ENCODE assay signal across 17 cellular contexts in the genomic region with DNA sequence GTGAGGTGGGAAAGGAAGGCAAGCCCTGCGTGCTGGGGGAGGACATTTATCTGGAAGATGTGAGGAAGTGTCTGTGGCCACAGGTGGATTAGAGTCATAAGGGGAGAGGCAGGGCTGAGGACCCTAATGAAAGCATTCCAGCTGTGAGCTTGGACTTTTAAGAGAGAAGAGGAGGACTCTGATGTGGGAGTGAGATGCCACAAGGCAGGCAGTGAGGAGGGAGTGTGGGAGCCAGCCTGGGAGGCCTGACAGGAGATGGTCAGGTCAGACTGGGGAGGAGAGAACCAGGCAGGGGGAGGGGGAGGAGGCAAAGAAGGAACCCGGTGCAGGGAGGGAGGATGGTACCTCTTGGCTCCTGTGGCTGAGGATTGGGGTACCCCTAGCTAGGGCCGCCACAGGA. TPM values are rescaled to one million over a fixed set of nuclear protein-coding genes. Genes with fewer than 3 reads are reported as not detected.
A peak's percentile ranks its signal among the peaks of the same experiment; 100 is the strongest.
DNase-seq lines count a peak whose midpoint lies in the region; ATAC-seq, FAIRE-seq and TF ChIP-seq lines count a peak whose summit lies in the region.
"Had no signal": no experiment of that assay in that cellular context is flagged by ENCODE, and none has a peak within 500 bp of the region (broad histone marks: within the 10 kb centered on the region; RNA-seq: fewer than 3 reads in every experiment).

No MANE protein-coding gene starts in this region.

- peaks cover 85% of the 10 kb centered on the region for H3K36me3 Mint-ChIP-seq in activated T-helper 17 cell treated with anti-CD3 and anti-CD28 coated beads, Interleukin-2, amount 50 U/mL, for 72 hours (ENCODE audit: low read depth)

- WGBS in stomach, 5 donors: 72 to 83% (median 75%) methylated on average over 3 of the region's 3 CpGs

- TF ChIP-seq EP300 in stomach (IDR thresholded peaks at IDR 0.05): no peak

- H3K27ac Mint-ChIP-seq in activated T-helper 17 cell treated with anti-CD3 and anti-CD28 coated beads, Interleukin-2, amount 50 U/mL, for 72 hours: peak overlapping the region; percentile 82
- peak overlapping the region; percentile 81 to 83 for H3K27ac Mint-ChIP-seq in stimulated activated naive CD8-positive, alpha-beta T cell treated with anti-CD3 and anti-CD28 coated beads, Interleukin-15, amount 100 ng/mL, for 72 hours
- H3K27ac Mint-ChIP-seq: nephron progenitor cell had no signal

- H3K4me3 ChIP-seq in right atrium auricular region (no peak overlapping the region), stomach (no peak overlapping the region)
- H3K4me3 ChIP-seq: gastroesophageal sphincter, lung had no signal

- no peak for DNase-seq in Right ventricle myocardium superior
- DNase-seq in cardiac septum (ENCODE audit: low spot score): no peak
- DNase-seq in right atrium auricular region (ENCODE audit: low spot score): no peak
- DNase-seq in stimulated activated naive CD8-positive, alpha-beta T cell treated with anti-CD3 and anti-CD28 coated beads, Interleukin-15, amount 100 ng/mL, for 72 hours: no peak
- no peak for DNase-seq in Ammon's horn (ENCODE audit: low spot score)
- DNase-seq in H54 (ENCODE audit: insufficient read length, low spot score): no peak
- DNase-seq in stomach: no peak
- DNase-seq: activated T-cell treated with anti-CD3 and anti-CD28 coated beads, Interleukin-2, amount 50 U/mL, for 1 hour; NCI-H1092; NCI-H774; nephron progenitor cell had no signal

- H3K9me3 Mint-ChIP-seq in activated T-helper 17 cell treated with anti-CD3 and anti-CD28 coated beads, Interleukin-2, amount 50 U/mL, for 72 hours: no peaks in the 10 kb centered on the region
- no peaks in the 10 kb centered on the region for H3K9me3 Mint-ChIP-seq in stimulated activated naive CD8-positive, alpha-beta T cell treated with anti-CD3 and anti-CD28 coated beads, Interleukin-15, amount 100 ng/mL, for 72 hours
- H3K9me3 Mint-ChIP-seq: nephron progenitor cell had no signal

- peak; percentile 17 for ATAC-seq in Right ventricle myocardium superior (ENCODE audit: poor library complexity)
- no peak for ATAC-seq in activated T-helper 17 cell treated with anti-CD3 and anti-CD28 coated beads, Interleukin-2, amount 50 U/mL, for 72 hours (replicated peaks)
- no peak for ATAC-seq in stimulated activated naive CD8-positive, alpha-beta T cell treated with anti-CD3 and anti-CD28 coated beads, Interleukin-15, amount 100 ng/mL, for 72 hours
- ATAC-seq: activated CD4-positive, CD25-positive, alpha-beta regulatory T cell treated with anti-CD3 and anti-CD28 coated beads, Interleukin-2, amount 50 U/mL, for 24 hours; gastroesophageal sphincter had no signal

- peaks cover 0 to 46% of the 10 kb centered on the region in 2 donors for H3K4me1 ChIP-seq in right atrium auricular region
- peaks cover 0 to 14% (median 8%) of the 10 kb centered on the region in 4 donors for H3K4me1 ChIP-seq in stomach

- H3K36me3 ChIP-seq in right atrium auricular region (peaks cover 32% of the 10 kb centered on the region), stomach (peaks cover 4 to 44% (median 34%) of the 10 kb centered on the region in 4 donors)

- H3K27me3 ChIP-seq in right atrium auricular region: no peaks in the 10 kb centered on the region
- H3K27me3 ChIP-seq in stomach: no peaks in the 10 kb centered on the region
- H3K27me3 ChIP-seq: gastroesophageal sphincter had no signal

- H3K27me3 Mint-ChIP-seq in activated T-helper 17 cell treated with anti-CD3 and anti-CD28 coated beads, Interleukin-2, amount 50 U/mL, for 72 hours: no peaks in the 10 kb centered on the region
- no peaks in the 10 kb centered on the region for H3K27me3 Mint-ChIP-seq in stimulated activated naive CD8-positive, alpha-beta T cell treated with anti-CD3 and anti-CD28 coated beads, Interleukin-15, amount 100 ng/mL, for 72 hours

- H3K9me3 ChIP-seq in right atrium auricular region: no peaks in the 10 kb centered on the region
- H3K9me3 ChIP-seq in stomach: no peaks in the 10 kb centered on the region
- H3K9me3 ChIP-seq: gastroesophageal sphincter had no signal

- H3K4me3 Mint-ChIP-seq in activated T-helper 17 cell treated with anti-CD3 and anti-CD28 coated beads, Interleukin-2, amount 50 U/mL, for 72 hours: no peak overlapping the region
- no peak overlapping the region for H3K4me3 Mint-ChIP-seq in stimulated activated naive CD8-positive, alpha-beta T cell treated with anti-CD3 and anti-CD28 coated beads, Interleukin-15, amount 100 ng/mL, for 72 hours
- H3K4me3 Mint-ChIP-seq: nephron progenitor cell had no signal

- intact Hi-C loops in Right ventricle myocardium superior (cut with DNase I): no loop called here
- intact Hi-C loops in cardiac septum (cut with DNase I): no loop called here
- intact Hi-C loops in stomach (cut with DNase I; ENCODE audit: low total_unique reads): no loop called here

- no peak for FAIRE-seq in H54 (lab: Jason Lieb, UNC)
- FAIRE-seq: colon had no signal

- H3K27ac ChIP-seq in right atrium auricular region (peak overlapping the region; percentile 45 to 64), stomach (no peak overlapping the region)
- H3K27ac ChIP-seq: gastroesophageal sphincter, KMS-11 had no signal

- TF ChIP-seq CTCF in right atrium auricular region (IDR thresholded peaks at IDR 0.05): no peak
- no peak for TF ChIP-seq CTCF in stomach (IDR thresholded peaks at IDR 0.05)

- TF ChIP-seq POLR2A in H54 (IDR thresholded peaks at IDR 0.05; ENCODE audit: low read depth, low read length) (no peak), stomach (IDR thresholded peaks at IDR 0.05) (no peak)

- peaks cover 41% of the 10 kb centered on the region for H3K4me1 Mint-ChIP-seq in activated T-helper 17 cell treated with anti-CD3 and anti-CD28 coated beads, Interleukin-2, amount 50 U/mL, for 72 hours
- H3K4me1 Mint-ChIP-seq in stimulated activated naive CD8-positive, alpha-beta T cell treated with anti-CD3 and anti-CD28 coated beads, Interleukin-15, amount 100 ng/mL, for 72 hours: peaks cover 63% of the 10 kb centered on the region

RNA-seq across cellular contexts. Expression of a gene that starts 21.0 kb away (rescaled TPM):
- total RNA-seq in Right ventricle myocardium superior (430 TPM), cardiac septum (266 TPM), right atrium auricular region (100 to 1,000 TPM; 148 to 187 TPM), stomach (10 to 100 TPM; 10.3 to 50.0 (median 24.6) TPM)
- 100 to 1,000 TPM in 1 of 2 donors, 10 to 100 TPM in 1; 99.8 to 131 TPM for total RNA-seq in activated T-helper 17 cell treated with anti-CD3 and anti-CD28 coated beads, Interleukin-2, amount 50 U/mL, for 72 hours
- polyA plus RNA-seq in stomach: 10 to 100 TPM; 21.5 to 41.3 (median 37.1) TPM

RNA-seq across cellular contexts. Expression of a gene that starts 26.4 kb away (rescaled TPM):
- 8.0 TPM for total RNA-seq in Right ventricle myocardium superior
- total RNA-seq in cardiac septum: 21.1 TPM
- 100 to 1,000 TPM; 204 to 327 TPM for total RNA-seq in activated T-helper 17 cell treated with anti-CD3 and anti-CD28 coated beads, Interleukin-2, amount 50 U/mL, for 72 hours
- 1 to 10 TPM; 4.7 to 9.9 TPM for total RNA-seq in right atrium auricular region
- total RNA-seq in stomach: 1 to 10 TPM; 1.8 to 5.7 (median 3.6) TPM
- 10 to 100 TPM in 1 of 3 donors, 1 to 10 TPM in 2; 6.8 to 11.5 (median 7.7) TPM for polyA plus RNA-seq in stomach

RNA-seq across cellular contexts. Expression of a gene that starts 36.8 kb away (rescaled TPM):
- total RNA-seq in Right ventricle myocardium superior (3.6 TPM), cardiac septum (6.1 TPM), right atrium auricular region (1 to 10 TPM; 2.7 to 4.6 TPM), stomach (1 to 10 TPM in 3 of 5 donors, under 1 TPM in 1, not detected in 1; 0.72 to 2.3 (median 1.8) TPM)
- total RNA-seq in activated T-helper 17 cell treated with anti-CD3 and anti-CD28 coated beads, Interleukin-2, amount 50 U/mL, for 72 hours: 1 to 10 TPM; 3.8 to 7.8 TPM
- polyA plus RNA-seq in stomach: under 1 TPM in 2 of 3 donors, not detected in 1; 0.06 to 0.73 TPM

Comparison
In these comparisons a context has a peak if more than half of its experiments do, and no peak if none do; other contexts are left out.
1. H3K27ac ChIP-seq: peak in right atrium auricular region (2 of 2); none in stomach (0 of 5).